10 cellular contexts compared by ENCODE assay signal in the genomic region with DNA sequence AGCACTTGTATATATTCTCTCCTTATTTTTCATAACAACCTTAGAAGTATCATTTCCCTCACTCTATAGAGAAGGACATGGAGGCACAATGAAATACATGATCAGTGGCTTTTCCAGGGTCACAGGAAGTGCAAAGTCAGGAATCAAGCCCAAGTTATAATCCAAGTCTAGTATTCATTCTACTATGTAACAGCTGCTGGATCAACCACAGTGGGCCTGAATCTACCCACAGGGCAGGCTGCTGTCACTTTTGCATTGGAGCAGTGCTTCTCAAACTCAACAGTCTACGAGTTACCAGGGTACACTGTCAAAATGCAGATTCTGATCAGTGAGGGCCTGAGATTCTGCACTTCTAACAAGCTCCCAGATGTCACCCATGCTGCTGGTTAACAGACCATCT. TPM values are rescaled to one million over a fixed set of nuclear protein-coding genes. Genes with fewer than 3 reads are reported as not detected.
DNase-seq lines count a peak whose midpoint lies in the region; ATAC-seq, FAIRE-seq and TF ChIP-seq lines count a peak whose summit lies in the region.
"Had no signal": no experiment of that assay in that cellular context is flagged by ENCODE, and none has a peak within 500 bp of the region (broad histone marks: within the 10 kb centered on the region; RNA-seq: fewer than 3 reads in every experiment).

No MANE protein-coding gene starts in this region.

- no peaks in the 10 kb centered on the region for H3K79me2 ChIP-seq in HepG2 (ENCODE audit: insufficient read depth, low read length)

- TF ChIP-seq CTCF in HepG2 (CRISPR knock-in tag; IDR thresholded peaks at IDR 0.05): no peak
- TF ChIP-seq CTCF in right lobe of liver (IDR thresholded peaks at IDR 0.05): no peak
- no peak for TF ChIP-seq CTCF in uterus (IDR thresholded peaks at IDR 0.05)

- TF ChIP-seq POLR2A in HepG2 (IDR thresholded peaks at IDR 0.05; ENCODE audit: insufficient read depth in 1 of 2, low read depth in 2 of 2, low read length in 2 of 2): no peak
- TF ChIP-seq POLR2A in right lobe of liver (IDR thresholded peaks at IDR 0.05): no peak
- no peak for TF ChIP-seq POLR2A in uterus (IDR thresholded peaks at IDR 0.05)

- H3K27ac ChIP-seq in HepG2 (ENCODE audit: extremely low read length, insufficient read depth, low read length) (peak overlapping the region; percentile 55), right lobe of liver (no peak overlapping the region), mesodermal cell (ENCODE audit: low read depth, low read length, severe bottlenecking) (peak overlapping the region; percentile 13), uterus (peak overlapping the region; percentile 4 to 31)

- no peaks in the 10 kb centered on the region for H4K20me1 ChIP-seq in HepG2 (ENCODE audit: insufficient read depth, low read length)

- H3K36me3 Mint-ChIP-seq in activated T-helper 17 cell treated with anti-CD3 and anti-CD28 coated beads, Interleukin-2, amount 50 U/mL, for 72 hours (ENCODE audit: low read depth): peaks cover 100% of the 10 kb centered on the region

- intact Hi-C loops in HepG2 (cut with micrococcal nuclease; ENCODE audit: unreplicated experiment) (loop anchor here (5.0 kb wide), 1 partner anchor 148 kb away; no protein-coding TSS in a partner anchor), right lobe of liver (cut with DNase I) (loop anchor here (5.0 to 10.0 kb wide), 2 partner anchors 81 to 88 kb away; no protein-coding TSS in a partner anchor), uterus (cut with DNase I; ENCODE audit: low total_unique reads) (no loop called here)

- no peaks in the 10 kb centered on the region for H3K27me3 Mint-ChIP-seq in activated T-helper 17 cell treated with anti-CD3 and anti-CD28 coated beads, Interleukin-2, amount 50 U/mL, for 72 hours

- H3K36me3 ChIP-seq in HepG2 (replicated peaks in 1 of 2; ENCODE audit: control insufficient read depth in 1 of 2, insufficient read depth in 2 of 2, low read length in 2 of 2): peaks cover 50 to 84% of the 10 kb centered on the region in 2 experiments
- H3K36me3 ChIP-seq in right lobe of liver: peaks cover 5 to 82% (median 38%) of the 10 kb centered on the region in 4 donors
- peaks cover 96% of the 10 kb centered on the region for H3K36me3 ChIP-seq in mesodermal cell (ENCODE audit: control insufficient read depth, insufficient read depth, low read length)
- H3K36me3 ChIP-seq in uterus: no peaks in the 10 kb centered on the region

- FAIRE-seq in HepG2 (lab: Jason Lieb, UNC): no peak

- H3K4me2 ChIP-seq in HepG2 (ENCODE audit: low read depth, low read length): no peak overlapping the region

- H3K4me3 ChIP-seq in HepG2 (replicated peaks in 1 of 3; ENCODE audit: insufficient read depth in 1 of 3, low read depth in 2 of 3, low read length in 3 of 3): no peak overlapping the region
- no peak overlapping the region for H3K4me3 ChIP-seq in right lobe of liver
- H3K4me3 ChIP-seq in mesodermal cell (ENCODE audit: extremely low read depth, insufficient read depth, low read length, poor library complexity, severe bottlenecking): no peak overlapping the region
- H3K4me3 ChIP-seq in uterus: no peak overlapping the region

- no peak overlapping the region for H2AFZ ChIP-seq in HepG2 (ENCODE audit: low read length)

- TF ChIP-seq EP300 in HepG2 (IDR thresholded peaks at IDR 0.05; ENCODE audit: low read depth in 2 of 2, low read length in 2 of 2) (no peak), HepG2 (CRISPR knock-in tag; IDR thresholded peaks at IDR 0.05; ENCODE audit: borderline replicate concordance) (no peak)

- no peak for TF ChIP-seq RAD21 in HepG2 (CRISPR knock-in tag; IDR thresholded peaks at IDR 0.05)

- H3K27me3 ChIP-seq in HepG2 (ENCODE audit: control insufficient read depth in 1 of 2, insufficient read depth in 2 of 2, low read length in 2 of 2) (no peaks in the 10 kb centered on the region), right lobe of liver (no peaks in the 10 kb centered on the region), uterus (no peaks in the 10 kb centered on the region)

- peaks cover 25% of the 10 kb centered on the region for H3K4me1 ChIP-seq in HepG2 (ENCODE audit: insufficient read depth, low read length)
- H3K4me1 ChIP-seq in right lobe of liver: peaks cover 0 to 5% (median 0%) of the 10 kb centered on the region in 4 donors
- no peaks in the 10 kb centered on the region for H3K4me1 ChIP-seq in mesodermal cell (ENCODE audit: control insufficient read depth, insufficient read depth, low read length, poor library complexity, severe bottlenecking)
- H3K4me1 ChIP-seq in uterus: no peaks in the 10 kb centered on the region

- CTCF ChIA-PET in HepG2 (lab: Yijun Ruan, JAX; ENCODE audit: low intra/inter-chr PET ratio, low total read pairs): interaction anchor here (1.1 to 1.9 kb wide), 2 partner anchors 57 to 89 kb away, joined by 6 to 19 read pairs; no protein-coding TSS in a partner anchor

- ATAC-seq in HepG2: peak; percentile 11
- ATAC-seq in right lobe of liver: no peak
- ATAC-seq in activated T-helper 17 cell treated with anti-CD3 and anti-CD28 coated beads, Interleukin-2, amount 50 U/mL, for 72 hours (replicated peaks): peak; percentile 5
- ATAC-seq in HG03095 (IDR thresholded peaks at IDR 0.05; ENCODE audit: unreplicated experiment): no peak

- no TSS peak for BruUV-seq in HepG2 (replicated peaks; lab: Mats Ljungman, UMichigan)

- peaks cover 5% of the 10 kb centered on the region for H3K4me1 Mint-ChIP-seq in activated T-helper 17 cell treated with anti-CD3 and anti-CD28 coated beads, Interleukin-2, amount 50 U/mL, for 72 hours

- in situ Hi-C loops in HepG2 (cut with HindIII; ENCODE audit: extremely low pct_ligation_motif_present, low pct_unique_long_range_greater_than_20kb): loop anchor here (5.0 kb wide), 1 partner anchor 88 kb away; no protein-coding TSS in a partner anchor

- H3K4me3 Mint-ChIP-seq in activated T-helper 17 cell treated with anti-CD3 and anti-CD28 coated beads, Interleukin-2, amount 50 U/mL, for 72 hours: no peak overlapping the region
- H3K4me3 Mint-ChIP-seq: immature natural killer cell had no signal

- H3K27ac Mint-ChIP-seq in activated T-helper 17 cell treated with anti-CD3 and anti-CD28 coated beads, Interleukin-2, amount 50 U/mL, for 72 hours: peak overlapping the region; percentile 76

- H3K9me3 ChIP-seq in HepG2 (ENCODE audit: low read length): no peaks in the 10 kb centered on the region
- H3K9me3 ChIP-seq in right lobe of liver: no peaks in the 10 kb centered on the region
- no peaks in the 10 kb centered on the region for H3K9me3 ChIP-seq in mesodermal cell (ENCODE audit: control insufficient read depth, low read length)
- H3K9me3 ChIP-seq in uterus: no peaks in the 10 kb centered on the region

- WGBS in HepG2 (ENCODE audit: low lambda C conversion rate): 86% methylated on average over 1 of the region's 1 CpG
- no CpG with 5 or more reads among the region's 1 CpG for WGBS in right lobe of liver (ENCODE audit: insufficient coverage, low coverage, low lambda C conversion rate, missing lambda C conversion rate)
- WGBS in mesodermal cell (ENCODE audit: insufficient coverage in 2 of 2), 2 experiments: 93% methylated on average over 1 of the region's 1 CpG

- DNase-seq in HepG2 (ENCODE audit: low spot score) (no peak), right lobe of liver (no peak), uterus (no peak), inferior parietal cortex (ENCODE audit: extremely low spot score) (no peak), NCI-H82 (lab: John Stamatoyannopoulos, UW) (no peak)
- DNase-seq: occipital lobe had no signal

- no peak overlapping the region for H3K9ac ChIP-seq in HepG2 (ENCODE audit: insufficient read depth, low read depth, low read length)

- POLR2A ChIA-PET in HepG2 (lab: Yijun Ruan, JAX): interaction anchor here (0.7 to 1.7 kb wide), 4 partner anchors 11 to 90 kb away, joined by 3 to 4 read pairs (median 4); no protein-coding TSS in a partner anchor

- H3K9me3 Mint-ChIP-seq in activated T-helper 17 cell treated with anti-CD3 and anti-CD28 coated beads, Interleukin-2, amount 50 U/mL, for 72 hours: no peaks in the 10 kb centered on the region

RNA-seq across cellular contexts. Expression of a gene that starts 18.3 kb away (rescaled TPM):
- total RNA-seq in HepG2 (2016; rRNA removed; fragmentation: Illumina TruSeq; extraction: Trizol) (30.2 and 41.8 TPM in 2 replicates), right lobe of liver (10 to 100 TPM; 15.8 to 27.0 (median 22.8) TPM), uterus (10 to 100 TPM in 2 of 4 donors, 1 to 10 TPM in 2; 1.8 to 31.8 (median 19.0) TPM)
- total RNA-seq in HepG2 (2016; cell fraction: cytosol; rRNA removed; fragmentation: Illumina TruSeq; extraction: Trizol; ENCODE audit: low read depth): 84.0 and 92.7 TPM in 2 replicates
- 25.9 and 43.5 TPM in 2 replicates for total RNA-seq in HepG2 (2016; cell fraction: insoluble cytoplasmic fraction; rRNA removed; fragmentation: Illumina TruSeq; extraction: Trizol)
- 104 and 115 TPM in 2 replicates for total RNA-seq in HepG2 (2016; cell fraction: membrane; rRNA removed; fragmentation: Illumina TruSeq; extraction: Trizol)
- 30.7 and 33.0 TPM in 2 replicates for total RNA-seq in HepG2 (2016; cell fraction: nucleus; rRNA removed; fragmentation: Illumina TruSeq; extraction: Trizol)
- polyA plus RNA-seq in HepG2 (2011; rRNA removed): 40.8 and 49.4 TPM in 2 replicates
- 50.8 and 52.5 TPM in 2 replicates for polyA plus RNA-seq in HepG2 (2011; cell fraction: cytosol; rRNA removed)
- 59.0 and 60.8 TPM in 2 replicates for polyA plus RNA-seq in HepG2 (2011; cell fraction: nucleus; rRNA removed)
- polyA plus RNA-seq in HepG2 (2012): 15.7 and 18.2 TPM in 2 replicates
- polyA plus RNA-seq in HepG2 (2016; cell fraction: cytosol; fragmentation: Illumina TruSeq; extraction: Trizol; ENCODE audit: low read depth): 102 and 121 TPM in 2 replicates
- polyA plus RNA-seq in HepG2 (2016; cell fraction: insoluble cytoplasmic fraction; fragmentation: Illumina TruSeq; extraction: Trizol; ENCODE audit: low read depth): 34.1 and 41.4 TPM in 2 replicates
- 122 and 132 TPM in 2 replicates for polyA plus RNA-seq in HepG2 (2016; cell fraction: membrane; fragmentation: Illumina TruSeq; extraction: Trizol; ENCODE audit: low read depth)
- 55.7 and 56.8 TPM in 2 replicates for polyA plus RNA-seq in HepG2 (2016; cell fraction: nucleus; fragmentation: Illumina TruSeq; extraction: Trizol; ENCODE audit: insufficient read depth, low read depth)
- 142 and 286 TPM in 2 replicates for polyA minus RNA-seq in HepG2 (2011; rRNA and poly(A)+ RNA removed; ENCODE audit: low replicate concordance)
- polyA minus RNA-seq in HepG2 (2011; cell fraction: cytosol; rRNA and poly(A)+ RNA removed): 20.4 TPM in 2 replicates
- polyA minus RNA-seq in HepG2 (2011; cell fraction: nucleus; rRNA and poly(A)+ RNA removed): 33.9 and 35.7 TPM in 2 replicates
- total RNA-seq in activated T-helper 17 cell treated with anti-CD3 and anti-CD28 coated beads, Interleukin-2, amount 50 U/mL, for 72 hours: 10 to 100 TPM; 49.2 to 65.8 TPM
- 47.3 TPM for polyA plus RNA-seq in mesodermal cell (2013, experiment 1 of 2)
- 37.1 TPM for polyA plus RNA-seq in mesodermal cell (2013, experiment 2 of 2)

RNA-seq across cellular contexts. Expression of a gene that starts 18.4 kb away (rescaled TPM):
- total RNA-seq in HepG2 (2016; rRNA removed; fragmentation: Illumina TruSeq; extraction: Trizol) (39.9 and 47.6 TPM in 2 replicates), right lobe of liver (10 to 100 TPM in 5 of 6 experiments, 1 to 10 TPM in 1; 9.2 to 19.1 (median 11.8) TPM), uterus (100 to 1,000 TPM in 1 of 4 donors, 10 to 100 TPM in 3; 26.7 to 349 (median 48.3) TPM)
- 23.7 and 27.6 TPM in 2 replicates for total RNA-seq in HepG2 (2016; cell fraction: cytosol; rRNA removed; fragmentation: Illumina TruSeq; extraction: Trizol; ENCODE audit: low read depth)
- 37.7 and 48.0 TPM in 2 replicates for total RNA-seq in HepG2 (2016; cell fraction: insoluble cytoplasmic fraction; rRNA removed; fragmentation: Illumina TruSeq; extraction: Trizol)
- total RNA-seq in HepG2 (2016; cell fraction: membrane; rRNA removed; fragmentation: Illumina TruSeq; extraction: Trizol): 24.0 and 25.8 TPM in 2 replicates
- 16.9 and 23.2 TPM in 2 replicates for total RNA-seq in HepG2 (2016; cell fraction: nucleus; rRNA removed; fragmentation: Illumina TruSeq; extraction: Trizol)
- 36.3 and 38.0 TPM in 2 replicates for polyA plus RNA-seq in HepG2 (2011; rRNA removed)
- polyA plus RNA-seq in HepG2 (2011; cell fraction: cytosol; rRNA removed): 37.5 and 37.9 TPM in 2 replicates
- 14.0 and 17.7 TPM in 2 replicates for polyA plus RNA-seq in HepG2 (2011; cell fraction: nucleus; rRNA removed)
- polyA plus RNA-seq in HepG2 (2012): 31.8 and 32.0 TPM in 2 replicates
- polyA plus RNA-seq in HepG2 (2016; cell fraction: cytosol; fragmentation: Illumina TruSeq; extraction: Trizol; ENCODE audit: low read depth): 21.2 and 21.7 TPM in 2 replicates
- polyA plus RNA-seq in HepG2 (2016; cell fraction: insoluble cytoplasmic fraction; fragmentation: Illumina TruSeq; extraction: Trizol; ENCODE audit: low read depth): 59.8 and 61.6 TPM in 2 replicates
- 21.5 and 23.2 TPM in 2 replicates for polyA plus RNA-seq in HepG2 (2016; cell fraction: membrane; fragmentation: Illumina TruSeq; extraction: Trizol; ENCODE audit: low read depth)
- 37.6 TPM in 2 replicates for polyA plus RNA-seq in HepG2 (2016; cell fraction: nucleus; fragmentation: Illumina TruSeq; extraction: Trizol; ENCODE audit: insufficient read depth, low read depth)
- 34.4 and 67.4 TPM in 2 replicates for polyA minus RNA-seq in HepG2 (2011; rRNA and poly(A)+ RNA removed; ENCODE audit: low replicate concordance)
- polyA minus RNA-seq in HepG2 (2011; cell fraction: cytosol; rRNA and poly(A)+ RNA removed): 7.6 and 7.7 TPM in 2 replicates
- 10.6 and 14.4 TPM in 2 replicates for polyA minus RNA-seq in HepG2 (2011; cell fraction: nucleus; rRNA and poly(A)+ RNA removed)
- 10 to 100 TPM; 49.7 to 54.2 TPM for total RNA-seq in activated T-helper 17 cell treated with anti-CD3 and anti-CD28 coated beads, Interleukin-2, amount 50 U/mL, for 72 hours
- polyA plus RNA-seq in mesodermal cell (2013, experiment 1 of 2): 47.6 TPM
- polyA plus RNA-seq in mesodermal cell (2013, experiment 2 of 2): 48.9 TPM

RNA-seq across cellular contexts. Expression of a gene that starts 34.0 kb away (rescaled TPM):
- total RNA-seq in HepG2 (2016; rRNA removed; fragmentation: Illumina TruSeq; extraction: Trizol) (76.4 and 95.9 TPM in 2 replicates), right lobe of liver (10 to 100 TPM; 18.7 to 40.7 (median 20.3) TPM), uterus (10 to 100 TPM; 44.6 to 87.7 (median 73.7) TPM)
- total RNA-seq in HepG2 (2016; cell fraction: cytosol; rRNA removed; fragmentation: Illumina TruSeq; extraction: Trizol; ENCODE audit: low read depth): 27.5 and 31.1 TPM in 2 replicates
- total RNA-seq in HepG2 (2016; cell fraction: insoluble cytoplasmic fraction; rRNA removed; fragmentation: Illumina TruSeq; extraction: Trizol): 79.3 and 88.8 TPM in 2 replicates
- total RNA-seq in HepG2 (2016; cell fraction: membrane; rRNA removed; fragmentation: Illumina TruSeq; extraction: Trizol): 38.8 and 43.6 TPM in 2 replicates
- 62.7 and 83.1 TPM in 2 replicates for total RNA-seq in HepG2 (2016; cell fraction: nucleus; rRNA removed; fragmentation: Illumina TruSeq; extraction: Trizol)
- 106 and 107 TPM in 2 replicates for polyA plus RNA-seq in HepG2 (2011; rRNA removed)
- 89.6 and 111 TPM in 2 replicates for polyA plus RNA-seq in HepG2 (2011; cell fraction: cytosol; rRNA removed)
- polyA plus RNA-seq in HepG2 (2011; cell fraction: nucleus; rRNA removed): 266 and 333 TPM in 2 replicates
- 58.1 and 64.4 TPM in 2 replicates for polyA plus RNA-seq in HepG2 (2012)
- polyA plus RNA-seq in HepG2 (2016; cell fraction: cytosol; fragmentation: Illumina TruSeq; extraction: Trizol; ENCODE audit: low read depth): 12.2 and 14.0 TPM in 2 replicates
- 75.8 and 88.6 TPM in 2 replicates for polyA plus RNA-seq in HepG2 (2016; cell fraction: insoluble cytoplasmic fraction; fragmentation: Illumina TruSeq; extraction: Trizol; ENCODE audit: low read depth)
- 26.7 and 29.6 TPM in 2 replicates for polyA plus RNA-seq in HepG2 (2016; cell fraction: membrane; fragmentation: Illumina TruSeq; extraction: Trizol; ENCODE audit: low read depth)
- polyA plus RNA-seq in HepG2 (2016; cell fraction: nucleus; fragmentation: Illumina TruSeq; extraction: Trizol; ENCODE audit: insufficient read depth, low read depth): 128 and 129 TPM in 2 replicates
- polyA minus RNA-seq in HepG2 (2011; rRNA and poly(A)+ RNA removed; ENCODE audit: low replicate concordance): 188 and 392 TPM in 2 replicates
- polyA minus RNA-seq in HepG2 (2011; cell fraction: cytosol; rRNA and poly(A)+ RNA removed): 76.6 and 90.0 TPM in 2 replicates
- polyA minus RNA-seq in HepG2 (2011; cell fraction: nucleus; rRNA and poly(A)+ RNA removed): 109 and 123 TPM in 2 replicates
- 10 to 100 TPM; 89.3 to 90.5 TPM for total RNA-seq in activated T-helper 17 cell treated with anti-CD3 and anti-CD28 coated beads, Interleukin-2, amount 50 U/mL, for 72 hours
- polyA plus RNA-seq in mesodermal cell (2013, experiment 1 of 2): 103 TPM
- 88.0 TPM for polyA plus RNA-seq in mesodermal cell (2013, experiment 2 of 2)

RNA-seq across cellular contexts. Expression of a gene that starts 34.5 kb away (rescaled TPM):
- total RNA-seq in HepG2 (2016; rRNA removed; fragmentation: Illumina TruSeq; extraction: Trizol) (5.8 and 7.9 TPM in 2 replicates), right lobe of liver (1 to 10 TPM; 5.4 to 8.8 (median 7.0) TPM), uterus (10 to 100 TPM in 1 of 4 donors, 1 to 10 TPM in 2, under 1 TPM in 1; 0.29 to 25.9 (median 6.7) TPM)
- 9.2 and 11.9 TPM in 2 replicates for total RNA-seq in HepG2 (2016; cell fraction: cytosol; rRNA removed; fragmentation: Illumina TruSeq; extraction: Trizol; ENCODE audit: low read depth)
- 6.4 and 7.1 TPM in 2 replicates for total RNA-seq in HepG2 (2016; cell fraction: insoluble cytoplasmic fraction; rRNA removed; fragmentation: Illumina TruSeq; extraction: Trizol)
- total RNA-seq in HepG2 (2016; cell fraction: membrane; rRNA removed; fragmentation: Illumina TruSeq; extraction: Trizol): 14.8 and 18.5 TPM in 2 replicates
- total RNA-seq in HepG2 (2016; cell fraction: nucleus; rRNA removed; fragmentation: Illumina TruSeq; extraction: Trizol): 2.4 and 3.1 TPM in 2 replicates
- 10.0 and 11.4 TPM in 2 replicates for polyA plus RNA-seq in HepG2 (2011; rRNA removed)
- polyA plus RNA-seq in HepG2 (2011; cell fraction: cytosol; rRNA removed): 9.4 and 14.7 TPM in 2 replicates
- polyA plus RNA-seq in HepG2 (2011; cell fraction: nucleus; rRNA removed): 8.0 and 8.7 TPM in 2 replicates
- 3.0 and 5.7 TPM in 2 replicates for polyA plus RNA-seq in HepG2 (2012)
- polyA plus RNA-seq in HepG2 (2016; cell fraction: cytosol; fragmentation: Illumina TruSeq; extraction: Trizol; ENCODE audit: low read depth): 15.7 and 20.7 TPM in 2 replicates
- 7.6 and 9.1 TPM in 2 replicates for polyA plus RNA-seq in HepG2 (2016; cell fraction: insoluble cytoplasmic fraction; fragmentation: Illumina TruSeq; extraction: Trizol; ENCODE audit: low read depth)
- 18.5 and 20.4 TPM in 2 replicates for polyA plus RNA-seq in HepG2 (2016; cell fraction: membrane; fragmentation: Illumina TruSeq; extraction: Trizol; ENCODE audit: low read depth)
- 7.0 and 8.0 TPM in 2 replicates for polyA plus RNA-seq in HepG2 (2016; cell fraction: nucleus; fragmentation: Illumina TruSeq; extraction: Trizol; ENCODE audit: insufficient read depth, low read depth)
- 3.1 and 12.1 TPM in 2 replicates for polyA minus RNA-seq in HepG2 (2011; rRNA and poly(A)+ RNA removed; ENCODE audit: low replicate concordance)
- polyA minus RNA-seq in HepG2 (2011; cell fraction: cytosol; rRNA and poly(A)+ RNA removed): 5.4 and 6.2 TPM in 2 replicates
- polyA minus RNA-seq in HepG2 (2011; cell fraction: nucleus; rRNA and poly(A)+ RNA removed): 1.4 and 1.5 TPM in 2 replicates
- 1 to 10 TPM; 1.7 to 2.1 TPM for total RNA-seq in activated T-helper 17 cell treated with anti-CD3 and anti-CD28 coated beads, Interleukin-2, amount 50 U/mL, for 72 hours
- polyA plus RNA-seq in mesodermal cell (2013, experiment 1 of 2): 36.3 TPM
- 27.4 TPM for polyA plus RNA-seq in mesodermal cell (2013, experiment 2 of 2)

RNA-seq across cellular contexts. Expression of a gene that starts 38.2 kb away (rescaled TPM):
- total RNA-seq in HepG2 (2016; rRNA removed; fragmentation: Illumina TruSeq; extraction: Trizol) (354 and 442 TPM in 2 replicates), right lobe of liver (100 to 1,000 TPM; 100 to 228 (median 162) TPM), uterus (100 to 1,000 TPM; 106 to 142 (median 127) TPM)
- 44.3 and 47.0 TPM in 2 replicates for total RNA-seq in HepG2 (2016; cell fraction: cytosol; rRNA removed; fragmentation: Illumina TruSeq; extraction: Trizol; ENCODE audit: low read depth)
- total RNA-seq in HepG2 (2016; cell fraction: insoluble cytoplasmic fraction; rRNA removed; fragmentation: Illumina TruSeq; extraction: Trizol): 352 and 439 TPM in 2 replicates
- total RNA-seq in HepG2 (2016; cell fraction: membrane; rRNA removed; fragmentation: Illumina TruSeq; extraction: Trizol): 128 and 141 TPM in 2 replicates
- 126 and 144 TPM in 2 replicates for total RNA-seq in HepG2 (2016; cell fraction: nucleus; rRNA removed; fragmentation: Illumina TruSeq; extraction: Trizol)
- 403 and 483 TPM in 2 replicates for polyA plus RNA-seq in HepG2 (2011; rRNA removed)
- polyA plus RNA-seq in HepG2 (2011; cell fraction: cytosol; rRNA removed): 471 and 548 TPM in 2 replicates
- 110 and 124 TPM in 2 replicates for polyA plus RNA-seq in HepG2 (2011; cell fraction: nucleus; rRNA removed)
- polyA plus RNA-seq in HepG2 (2012): 318 and 342 TPM in 2 replicates
- 50.9 and 54.4 TPM in 2 replicates for polyA plus RNA-seq in HepG2 (2016; cell fraction: cytosol; fragmentation: Illumina TruSeq; extraction: Trizol; ENCODE audit: low read depth)
- polyA plus RNA-seq in HepG2 (2016; cell fraction: insoluble cytoplasmic fraction; fragmentation: Illumina TruSeq; extraction: Trizol; ENCODE audit: low read depth): 474 and 488 TPM in 2 replicates
- polyA plus RNA-seq in HepG2 (2016; cell fraction: membrane; fragmentation: Illumina TruSeq; extraction: Trizol; ENCODE audit: low read depth): 112 and 113 TPM in 2 replicates
- 181 and 193 TPM in 2 replicates for polyA plus RNA-seq in HepG2 (2016; cell fraction: nucleus; fragmentation: Illumina TruSeq; extraction: Trizol; ENCODE audit: insufficient read depth, low read depth)
- 592 and 624 TPM in 2 replicates for polyA minus RNA-seq in HepG2 (2011; rRNA and poly(A)+ RNA removed; ENCODE audit: low replicate concordance)
- 212 and 243 TPM in 2 replicates for polyA minus RNA-seq in HepG2 (2011; cell fraction: cytosol; rRNA and poly(A)+ RNA removed)
- 56.7 and 63.2 TPM in 2 replicates for polyA minus RNA-seq in HepG2 (2011; cell fraction: nucleus; rRNA and poly(A)+ RNA removed)
- total RNA-seq in activated T-helper 17 cell treated with anti-CD3 and anti-CD28 coated beads, Interleukin-2, amount 50 U/mL, for 72 hours: 1,000 to 10,000 TPM; 1,094 to 1,221 TPM
- 684 TPM for polyA plus RNA-seq in mesodermal cell (2013, experiment 1 of 2)
- polyA plus RNA-seq in mesodermal cell (2013, experiment 2 of 2): 616 TPM

Comparison
In these comparisons a context has a peak if more than half of its experiments do, and no peak if none do; other contexts are left out.
1. ATAC-seq: peak in HepG2 (single experiment) and activated T-helper 17 cell treated with anti-CD3 and anti-CD28 coated beads, Interleukin-2, amount 50 U/mL, for 72 hours (single experiment); none in right lobe of liver (0 of 4) and HG03095 (single experiment).
2. H3K27ac ChIP-seq: peak in HepG2 (single experiment), mesodermal cell (single experiment) and uterus (2 of 2); none in right lobe of liver (0 of 3).